ENCODE assay signal across 8 cellular contexts in the genomic region with DNA sequence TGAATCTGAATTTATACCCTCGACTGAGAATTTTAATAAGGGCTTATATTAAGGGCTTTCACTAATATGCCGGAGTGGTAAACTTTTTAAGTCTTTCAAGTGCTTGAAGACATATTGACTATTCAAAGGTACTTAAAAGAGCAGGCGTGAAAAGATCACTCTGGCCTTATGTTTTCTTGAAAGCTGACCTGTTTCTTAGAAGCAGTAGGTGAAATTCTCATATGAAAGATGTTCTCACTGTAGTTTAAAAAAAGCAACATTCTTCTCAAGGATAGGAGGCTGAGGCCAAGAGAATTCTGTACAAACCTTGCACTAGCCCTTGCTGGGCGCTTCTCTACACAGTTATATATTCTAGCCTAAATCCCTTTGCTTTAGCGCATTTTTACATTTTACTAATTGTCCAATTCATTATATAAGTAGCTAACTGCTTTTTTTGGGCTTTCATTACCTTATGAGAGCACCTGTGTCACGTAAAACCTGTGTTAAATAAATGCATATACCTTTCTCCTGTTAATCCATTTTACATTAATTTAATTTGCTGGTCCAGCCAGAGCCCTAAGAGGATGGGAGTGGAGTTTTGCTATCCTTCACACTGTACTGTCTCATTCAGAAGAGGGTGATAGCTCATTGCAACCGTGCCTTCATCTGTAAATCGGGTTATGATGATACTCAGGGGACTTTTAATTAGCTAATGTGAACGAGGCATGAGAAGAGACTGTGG. TPM values are rescaled to one million over a fixed set of nuclear protein-coding genes. Genes with fewer than 3 reads are reported as not detected.
A peak's percentile ranks its signal among the peaks of the same experiment; 100 is the strongest.
DNase-seq lines count a peak whose midpoint lies in the region; FAIRE-seq and TF ChIP-seq lines count a peak whose summit lies in the region.

No MANE protein-coding gene starts in this region.

- no peak for TF ChIP-seq EP300 in H1 (IDR thresholded peaks at IDR 0.05; ENCODE audit: borderline replicate concordance in 1 of 2, low read depth in 2 of 2, low read length in 2 of 2)

- TF ChIP-seq CTCF in H1 (IDR thresholded peaks at IDR 0.05; ENCODE audit: control extremely low read depth in 1 of 3, insufficient read depth in 1 of 3, low read depth in 1 of 3, low read length in 3 of 3) (no peak), osteocyte (IDR thresholded peaks at IDR 0.05) (no peak)

- no peak overlapping the region for H3K14ac ChIP-seq in H1 (ENCODE audit: insufficient read length)

- H4K20me1 ChIP-seq in H1 (replicated peaks in 1 of 2; ENCODE audit: control insufficient read depth in 1 of 2, insufficient read depth in 2 of 2, low read length in 2 of 2): peaks cover 0 to 5% of the 10 kb centered on the region in 2 experiments

- peaks cover 35% of the 10 kb centered on the region for H3K4me1 ChIP-seq in CD4-positive, alpha-beta memory T cell (ENCODE audit: insufficient read depth, low read length)
- H3K4me1 ChIP-seq in NT2/D1 (ENCODE audit: insufficient read depth, insufficient read length) (peaks cover 2% of the 10 kb centered on the region), H1 (replicated peaks in 1 of 4; ENCODE audit: control insufficient read depth in 3 of 4, insufficient read depth in 4 of 4, low read length in 3 of 4) (peaks cover 2 to 21% (median 10%) of the 10 kb centered on the region in 4 experiments; a peak in 5 of 7 replicates)

- H3K4me3 ChIP-seq in CD4-positive, alpha-beta memory T cell (ENCODE audit: low read length in 2 of 2): peak overlapping the region; percentile 67 to 74
- peak overlapping the region; percentile 24 for H3K4me3 ChIP-seq in NT2/D1 (ENCODE audit: insufficient read length, low read depth)
- H3K4me3 ChIP-seq in H1 (ENCODE audit: extremely low read depth in 1 of 4, insufficient read depth in 2 of 4, low read depth in 3 of 4, low read length in 4 of 4): peak overlapping the region in 2 of 4 experiments; percentile 75 to 89; a peak in 4 of 8 replicates

- H3K27me3 ChIP-seq in CD4-positive, alpha-beta memory T cell (ENCODE audit: insufficient read depth, low read length): no peaks in the 10 kb centered on the region
- H3K27me3 ChIP-seq in NT2/D1 (ENCODE audit: insufficient read depth, insufficient read length) (no peaks in the 10 kb centered on the region), H1 (replicated peaks in 1 of 4; ENCODE audit: control insufficient read depth in 3 of 4, extremely low read depth in 1 of 4, insufficient read depth in 3 of 4, low read length in 3 of 4) (no peaks in the 10 kb centered on the region)

- H3K36me3 ChIP-seq in CD4-positive, alpha-beta memory T cell (ENCODE audit: insufficient read depth, low read length): no peaks in the 10 kb centered on the region
- H3K36me3 ChIP-seq in NT2/D1 (ENCODE audit: insufficient read depth, insufficient read length, low read length) (no peaks in the 10 kb centered on the region), H1 (ENCODE audit: control insufficient read depth in 2 of 4, insufficient read depth in 4 of 4, low read length in 3 of 4) (no peaks in the 10 kb centered on the region)

- H3K79me2 ChIP-seq in H1 (ENCODE audit: control insufficient read depth in 1 of 2, insufficient read depth in 2 of 2, low read length in 2 of 2): no peaks in the 10 kb centered on the region

- H2AK5ac ChIP-seq in H1 (ENCODE audit: low read depth, low read length): no peak overlapping the region

- no peak for TF ChIP-seq RAD21 in H1 (IDR thresholded peaks at IDR 0.05 in 1 of 2, conservative IDR thresholded peaks at IDR 0.05 in 1 of 2; ENCODE audit: low read depth in 2 of 2, low read length in 2 of 2)

- H2BK120ac ChIP-seq in H1 (replicated peaks; ENCODE audit: low read depth, low read length): peak overlapping the region; percentile 69

- H3K36me3 Mint-ChIP-seq in CD4-positive, alpha-beta memory T cell: peaks cover 0 to 6% of the 10 kb centered on the region in 2 donors
- no peaks in the 10 kb centered on the region for H3K36me3 Mint-ChIP-seq in osteocyte (ENCODE audit: unreplicated experiment)

- WGBS in H1 (ENCODE audit: extremely low coverage in 1 of 2, insufficient coverage in 1 of 2, insufficient read length in 1 of 2, insufficient replicate concordance in 2 of 2, low coverage in 1 of 2, low lambda C conversion rate in 2 of 2, missing lambda C conversion rate in 1 of 2), 2 experiments: 41% methylated on average over 9 of the region's 9 CpGs; no CpG with 5 or more reads in 1 of the 2 experiments

- H2BK20ac ChIP-seq in H1 (ENCODE audit: low read length): no peak overlapping the region

- no peak overlapping the region for H2BK15ac ChIP-seq in H1 (ENCODE audit: low read length)

- no peak overlapping the region for H2BK12ac ChIP-seq in H1 (ENCODE audit: low read depth, low read length)

- peak overlapping the region; percentile 73 to 81 for H3K4me2 ChIP-seq in H1 (ENCODE audit: insufficient read depth in 1 of 2, low read depth in 2 of 2, low read length in 2 of 2)

- POLR2A ChIA-PET in CD4-positive, alpha-beta memory T cell (lab: Charles Lee; ENCODE audit: partially characterized antibody): interaction anchor here (0.6 to 20.6 kb wide), 30 partner anchors 7 to 1865 kb away, joined by 3 to 1198 read pairs (median 27); partner anchors contain the start of genes HFE and TRIM38
- POLR2A ChIA-PET in H1 (lab: Charles Lee; ENCODE audit: partially characterized antibody): interaction anchor here (0.7 to 43.5 kb wide), 36 partner anchors 3 to 1867 kb away, joined by 3 to 1982 read pairs (median 15); partner anchors contain the start of gene HFE

- peak overlapping the region; percentile 96 to 100 (median 99) for H3K27ac Mint-ChIP-seq in CD4-positive, alpha-beta memory T cell
- peak overlapping the region; percentile 98 for H3K27ac Mint-ChIP-seq in osteocyte (ENCODE audit: unreplicated experiment)

- no peak for FAIRE-seq in H1 (lab: Jason Lieb, UNC)

- H3K9ac ChIP-seq in NT2/D1 (ENCODE audit: insufficient read length, low read depth): peak overlapping the region; percentile 79
- peak overlapping the region in 3 of 4 experiments; percentile 29 to 68 (median 32); a peak in 4 of 7 replicates for H3K9ac ChIP-seq in H1 (replicated peaks in 1 of 4; ENCODE audit: extremely low read depth in 1 of 4, low read depth in 3 of 4, low read length in 3 of 4)

- peak overlapping the region; percentile 67; the same call in 1 of the 2 replicates for H2BK5ac ChIP-seq in H1 (ENCODE audit: low read depth, low read length)

- DNase-seq in CD4-positive, alpha-beta memory T cell: no peak
- no peak for DNase-seq in NT2/D1 (ENCODE audit: low read depth, low spot score)
- DNase-seq in H1 (ENCODE audit: low read depth in 1 of 2, low spot score in 2 of 2): no peak
- no peak for DNase-seq in osteocyte (ENCODE audit: extremely low spot score, unreplicated experiment)
- no peak for DNase-seq in NCI-H446 treated with DMSO at 0.1 percent for 48 hours (lab: John Stamatoyannopoulos, UW)
- no peak for DNase-seq in NCI-H226
- DNase-seq in NCI-H526 treated with DMSO at 0.1 percent for 48 hours (lab: John Stamatoyannopoulos, UW): no peak
- no peak for DNase-seq in SIG-M5 treated with dmso at 0.1 percent for 504 hours (lab: John Stamatoyannopoulos, UW; ENCODE audit: unreplicated experiment)

- intact Hi-C loops in CD4-positive, alpha-beta memory T cell (cut with micrococcal nuclease): loop anchor here (1.0 to 10.0 kb wide), 6 partner anchors 16 to 1807 kb away; a partner anchor contains a TSS

- peaks cover 0 to 3% of the 10 kb centered on the region in 2 donors for H3K27me3 Mint-ChIP-seq in CD4-positive, alpha-beta memory T cell
- no peaks in the 10 kb centered on the region for H3K27me3 Mint-ChIP-seq in osteocyte (ENCODE audit: unreplicated experiment)

- H3K56ac ChIP-seq in H1 (replicated peaks; ENCODE audit: insufficient read length, low read depth, low read length): peak overlapping the region; percentile 13

- no peak overlapping the region for H2AFZ ChIP-seq in H1 (ENCODE audit: low read length)

- H3K9me3 ChIP-seq in CD4-positive, alpha-beta memory T cell (ENCODE audit: control insufficient read depth in 1 of 2, low read length in 2 of 2): no peaks in the 10 kb centered on the region
- H3K9me3 ChIP-seq in NT2/D1 (ENCODE audit: insufficient read depth, low read length) (no peaks in the 10 kb centered on the region), H1 (ENCODE audit: insufficient read depth in 2 of 2, low read depth in 1 of 2, low read length in 1 of 2) (no peaks in the 10 kb centered on the region)

- H4K5ac ChIP-seq in H1 (ENCODE audit: insufficient read length, low read depth, low read length): peak overlapping the region; percentile 46

- CTCF ChIA-PET in CD4-positive, alpha-beta memory T cell (lab: Charles Lee; ENCODE audit: partially characterized antibody): interaction anchor here (0.6 to 10.4 kb wide), 8 partner anchors 9 to 1866 kb away, joined by 3 to 144 read pairs (median 6); partner anchors contain the start of gene HFE
- CTCF ChIA-PET in H1 (lab: Charles Lee; ENCODE audit: partially characterized antibody): interaction anchor here (1.0 to 1.5 kb wide), 3 partner anchors 7 to 92 kb away, joined by 3 to 4 read pairs (median 3); a partner anchor contains a TSS

- H3K4me3 Mint-ChIP-seq in CD4-positive, alpha-beta memory T cell: peak overlapping the region; percentile 85 to 98 (median 92)
- peak overlapping the region; percentile 93 for H3K4me3 Mint-ChIP-seq in osteocyte (ENCODE audit: unreplicated experiment)

- no peak overlapping the region for H3K23ac ChIP-seq in H1 (ENCODE audit: insufficient read length)

- H3K4me1 Mint-ChIP-seq in CD4-positive, alpha-beta memory T cell: peaks cover 24 to 62% (median 40%) of the 10 kb centered on the region in 4 donors
- H3K4me1 Mint-ChIP-seq in osteocyte (ENCODE audit: unreplicated experiment): peaks cover 37% of the 10 kb centered on the region

- H3K4ac ChIP-seq in H1 (replicated peaks; ENCODE audit: insufficient read length, low read depth, low read length): peak overlapping the region; percentile 62

- H3K9me3 Mint-ChIP-seq in CD4-positive, alpha-beta memory T cell: peaks cover 0 to 7% (median 0%) of the 10 kb centered on the region in 8 donors
- H3K9me3 Mint-ChIP-seq in osteocyte (ENCODE audit: unreplicated experiment): no peaks in the 10 kb centered on the region

- peak in 1 of 2 experiments; percentile 3; a peak in 1 of 3 replicates for TF ChIP-seq POLR2A in H1 (IDR thresholded peaks at IDR 0.05; ENCODE audit: control extremely low read depth in 1 of 2, low read depth in 2 of 2, low read length in 2 of 2)

- peak overlapping the region; percentile 89 for H3K27ac ChIP-seq in CD4-positive, alpha-beta memory T cell (ENCODE audit: low read depth, low read length)
- peak overlapping the region; percentile 78; the same call in 1 of the 2 replicates for H3K27ac ChIP-seq in H1 (ENCODE audit: low read depth, low read length)

- peak overlapping the region; percentile 92 for H4K91ac ChIP-seq in H1 (replicated peaks; ENCODE audit: insufficient read length, low read length)

- no peaks in the 10 kb centered on the region for H3K79me1 ChIP-seq in H1 (ENCODE audit: low read depth, low read length)

- peak overlapping the region; percentile 80; the same call in 1 of the 2 replicates for H3K18ac ChIP-seq in H1 (ENCODE audit: extremely low read depth, low read length)

- peaks cover 13% of the 10 kb centered on the region for H3K23me2 ChIP-seq in H1 (ENCODE audit: low read depth, low read length)

- H4K8ac ChIP-seq in H1 (ENCODE audit: extremely low read depth, insufficient read depth, low read length): no peak overlapping the region

RNA-seq across cellular contexts. Expression of gene HFE, which starts 59.6 kb away (rescaled TPM):
- 1 to 10 TPM; 3.5 to 4.2 TPM for total RNA-seq in CD4-positive, alpha-beta memory T cell
- 1 to 10 TPM; 3.4 to 4.2 TPM for polyA plus RNA-seq in CD4-positive, alpha-beta memory T cell
- 1.6 and 2.0 TPM in 2 replicates for total RNA-seq in H1 (2021; fragmentation: NEBNext Ultra II Directional; extraction: Animal tissue kit (Norgen Biotek cat#: 25700))
- 0.80 and 1.6 TPM in 2 replicates for polyA plus RNA-seq in H1 (2011; rRNA removed)
- polyA plus RNA-seq in H1 (2011; cell fraction: cytosol; rRNA removed): 2.0 TPM
- polyA plus RNA-seq in H1 (2011; cell fraction: nucleus; rRNA removed): 2.1 TPM
- polyA plus RNA-seq in H1 (2012, experiment 1 of 2): 1.9 to 3.3 TPM (median 2.0 TPM) in 4 replicates
- polyA plus RNA-seq in H1 (2012, experiment 2 of 2): 0.33 TPM
- 0.95 TPM for polyA plus RNA-seq in H1 (2013, experiment 1 of 2)
- 1.4 TPM for polyA plus RNA-seq in H1 (2013, experiment 2 of 2)
- polyA minus RNA-seq in H1 (2011; rRNA and poly(A)+ RNA removed): 3.2 and 3.4 TPM in 2 replicates
- 1.5 TPM for polyA minus RNA-seq in H1 (2011; cell fraction: cytosol; rRNA and poly(A)+ RNA removed)
- polyA minus RNA-seq in H1 (2011; cell fraction: nucleus; rRNA and poly(A)+ RNA removed): 3.6 TPM
- total RNA-seq in osteocyte: 6.0 and 6.2 TPM in 2 replicates
